In the genomic region with DNA sequence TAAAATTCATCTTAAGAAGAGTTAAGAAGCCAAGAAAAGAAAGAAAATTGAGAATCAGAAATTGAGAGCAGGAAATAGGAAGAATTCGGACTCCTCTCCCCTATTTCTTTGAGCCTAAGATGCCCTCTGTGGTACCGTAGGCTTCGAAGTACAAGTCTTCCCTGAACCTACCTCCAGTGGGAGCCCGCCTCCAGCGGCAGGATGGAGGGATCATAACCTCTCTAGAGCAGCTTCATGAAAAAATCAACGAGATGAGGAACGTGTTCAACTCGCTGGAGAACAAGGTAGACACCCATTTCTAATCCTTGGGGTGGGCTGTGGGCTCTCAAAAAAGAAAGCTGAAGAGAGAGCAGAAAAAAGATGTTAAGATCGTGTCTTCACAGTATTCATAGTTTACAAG, we compare ENCODE assay signal across 15 cellular contexts. TPM values are rescaled to one million over a fixed set of nuclear protein-coding genes. Genes with fewer than 3 reads are reported as not detected.
"Had no signal": no experiment of that assay in that cellular context is flagged by ENCODE, and none has a peak within 500 bp of the region (broad histone marks: within the 10 kb centered on the region; RNA-seq: fewer than 3 reads in every experiment).

No MANE protein-coding gene starts in this region.

- DNase-seq: activated CD4-positive, alpha-beta T cell treated with anti-CD3 and anti-CD28 coated beads for 48 hours; activated naive CD4-positive, alpha-beta T cell treated with anti-CD3 and anti-CD28 coated beads for 36 hours; effector memory CD8-positive, alpha-beta T cell; erythroblast; head of caudate nucleus; ovary; stimulated activated CD4-positive, alpha-beta T cell treated with anti-CD3 and anti-CD28 coated beads, Interleukin-2, amount 100 ng/mL, for 48 hours; stimulated activated naive CD8-positive, alpha-beta T cell treated with anti-CD3 and anti-CD28 coated beads, Interleukin-15, Interleukin-2, amounts not matched to agents 100 U/mL and 50 U/mL, for 24 hours; T-helper 9 cell; upper lobe of right lung had no signal

- H3K4me1 Mint-ChIP-seq: central memory CD8-positive, alpha-beta T cell had no signal

- H3K36me3 ChIP-seq: ovary, suprapubic skin, upper lobe of right lung had no signal

- ATAC-seq: effector memory CD8-positive, alpha-beta T cell; left lobe of liver; stimulated activated naive CD8-positive, alpha-beta T cell treated with anti-CD3 and anti-CD28 coated beads, Interleukin-15, Interleukin-2, amounts not matched to agents 100 U/mL and 50 U/mL, for 24 hours; upper lobe of right lung had no signal

- H3K27ac ChIP-seq: ovary, suprapubic skin, upper lobe of right lung, VCaP had no signal

- H3K9me3 Mint-ChIP-seq: activated naive CD4-positive, alpha-beta T cell treated with anti-CD3 and anti-CD28 coated beads for 36 hours; central memory CD8-positive, alpha-beta T cell; dendritic cell treated with granulocyte-macrophage colony-stimulating factor and Interleukin-4, amounts not matched to agents 40 ng/mL and 50 ng/mL, for 4 days; effector memory CD8-positive, alpha-beta T cell had no signal

- H3K4me1 ChIP-seq: suprapubic skin, upper lobe of right lung had no signal

- H3K27ac Mint-ChIP-seq: activated naive CD4-positive, alpha-beta T cell treated with anti-CD3 and anti-CD28 coated beads for 36 hours; dendritic cell treated with granulocyte-macrophage colony-stimulating factor and Interleukin-4, amounts not matched to agents 40 ng/mL and 50 ng/mL, for 4 days; effector memory CD8-positive, alpha-beta T cell had no signal

- H3K27me3 Mint-ChIP-seq: dendritic cell treated with granulocyte-macrophage colony-stimulating factor and Interleukin-4, amounts not matched to agents 40 ng/mL and 50 ng/mL, for 4 days had no signal

- H3K27me3 ChIP-seq: ovary, suprapubic skin, upper lobe of right lung had no signal

- H3K4me3 Mint-ChIP-seq: activated naive CD4-positive, alpha-beta T cell treated with anti-CD3 and anti-CD28 coated beads for 36 hours; central memory CD8-positive, alpha-beta T cell; dendritic cell treated with granulocyte-macrophage colony-stimulating factor and Interleukin-4, amounts not matched to agents 40 ng/mL and 50 ng/mL, for 4 days; effector memory CD8-positive, alpha-beta T cell had no signal

- H3K4me3 ChIP-seq: ovary, suprapubic skin, upper lobe of right lung had no signal

RNA-seq across cellular contexts. Expression of gene ARHGEF33, which starts 36.3 kb away (rescaled TPM):
- total RNA-seq: activated naive CD4-positive, alpha-beta T cell treated with anti-CD3 and anti-CD28 coated beads for 36 hours had no signal
